1 cellular context compared by ENCODE assay signal in genomic region chr20:18165553-18165952, GRCh38.
TF ChIP-seq lines count a peak whose summit lies in the region.

No MANE protein-coding gene starts in this region.

TF ChIP-seq in IMR-90, 13 proteins besides CTCF, POLR2A, EP300 and RAD21:
- TF ChIP-seq SMC3 (IDR thresholded peaks at IDR 0.05; ENCODE audit: low read depth, low read length) (no peak), RCOR1 (IDR thresholded peaks at IDR 0.05; ENCODE audit: insufficient replicate concordance, low read length) (no peak), MAFK (IDR thresholded peaks at IDR 0.05; ENCODE audit: low read depth, low read length) (no peak), CHD1 (IDR thresholded peaks at IDR 0.05; ENCODE audit: low read depth, low read length) (no peak), CEBPB (IDR thresholded peaks at IDR 0.05; ENCODE audit: low read depth, low read length) (no peak), MXI1 (IDR thresholded peaks at IDR 0.05; ENCODE audit: borderline replicate concordance, low read depth, low read length) (no peak), BHLHE40 (IDR thresholded peaks at IDR 0.05; ENCODE audit: low read depth, low read length) (no peak), FOS (IDR thresholded peaks at IDR 0.05; ENCODE audit: low read depth, low read length) (no peak), RFX5 (IDR thresholded peaks at IDR 0.05; ENCODE audit: low read depth, low read length) (no peak), NFE2L2 (IDR thresholded peaks at IDR 0.05; ENCODE audit: low read depth, low read length) (no peak), MAZ (IDR thresholded peaks at IDR 0.05; ENCODE audit: borderline replicate concordance, low read depth, low read length) (no peak)
- TF ChIP-seq, protein P1, sequence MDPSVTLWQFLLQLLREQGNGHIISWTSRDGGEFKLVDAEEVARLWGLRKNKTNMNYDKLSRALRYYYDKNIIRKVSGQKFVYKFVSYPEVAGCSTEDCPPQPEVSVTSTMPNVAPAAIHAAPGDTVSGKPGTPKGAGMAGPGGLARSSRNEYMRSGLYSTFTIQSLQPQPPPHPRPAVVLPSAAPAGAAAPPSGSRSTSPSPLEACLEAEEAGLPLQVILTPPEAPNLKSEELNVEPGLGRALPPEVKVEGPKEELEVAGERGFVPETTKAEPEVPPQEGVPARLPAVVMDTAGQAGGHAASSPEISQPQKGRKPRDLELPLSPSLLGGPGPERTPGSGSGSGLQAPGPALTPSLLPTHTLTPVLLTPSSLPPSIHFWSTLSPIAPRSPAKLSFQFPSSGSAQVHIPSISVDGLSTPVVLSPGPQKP (IDR thresholded peaks at IDR 0.05; ENCODE audit: borderline replicate concordance, low read depth, low read length), result no peak
